10 cellular contexts compared by ENCODE assay signal in genomic region chr3:184805351-184806038, GRCh38. TPM values are rescaled to one million over a fixed set of nuclear protein-coding genes. Genes with fewer than 3 reads are reported as not detected.
DNase-seq lines count a peak whose midpoint lies in the region; ATAC-seq lines count a peak whose summit lies in the region.
"Had no signal": no experiment of that assay in that cellular context is flagged by ENCODE, and none has a peak within 500 bp of the region (broad histone marks: within the 10 kb centered on the region; RNA-seq: fewer than 3 reads in every experiment).

No MANE protein-coding gene starts in this region.

- DNase-seq in DMS 273 treated with DMSO at 0.1 percent for 48 hours (lab: John Stamatoyannopoulos, UW) = peak; percentile 44
- DNase-seq in NCI-H1105 treated with DMSO at 0.1 percent for 48 hours (lab: John Stamatoyannopoulos, UW) = peak; percentile 94
- DNase-seq in SK-N-DZ (ENCODE audit: low spot score) = peak; percentile 55
- peak; percentile 19 to 47 for DNase-seq in lung microvascular endothelial cell (ENCODE audit: low read depth in 2 of 2)
- DNase-seq in GM19238 (ENCODE audit: insufficient read length, low spot score) = no peak
- DNase-seq in amniotic stem cell (lab: John Stamatoyannopoulos, UW) = no peak
- DNase-seq: MG63; stimulated activated CD4-positive, alpha-beta T cell treated with anti-CD3 and anti-CD28 coated beads, Interleukin-4, amount 100 ng/mL, for 24 hours had no signal

- no peak for ATAC-seq in GM19324 (IDR thresholded peaks at IDR 0.05; ENCODE audit: low FRiP score, unreplicated experiment)
- no peak for ATAC-seq in HG03159 (IDR thresholded peaks at IDR 0.05; ENCODE audit: unreplicated experiment)

RNA-seq across cellular contexts. Expression of gene VPS8, which starts 6.5 kb away (rescaled TPM):
- polyA plus RNA-seq in SK-N-DZ (2014; cell fraction: cytosol; rRNA removed) = 29.6 and 40.9 TPM in 2 replicates
- polyA plus RNA-seq in SK-N-DZ (2014; cell fraction: nucleus; rRNA removed) = 53.2 and 76.5 TPM in 2 replicates
- total RNA-seq in lung microvascular endothelial cell = 36.0 and 47.8 TPM in 2 replicates

Comparison
In these comparisons a context has a peak if more than half of its experiments do, and no peak if none do; other contexts are left out.
1. DNase-seq: peak in DMS 273 treated with DMSO at 0.1 percent for 48 hours (single experiment), NCI-H1105 treated with DMSO at 0.1 percent for 48 hours (single experiment), SK-N-DZ (single experiment) and lung microvascular endothelial cell (2 of 2); none in GM19238 (single experiment) and amniotic stem cell (single experiment).